ENCODE assay signal across 1 cellular context in the genomic region with DNA sequence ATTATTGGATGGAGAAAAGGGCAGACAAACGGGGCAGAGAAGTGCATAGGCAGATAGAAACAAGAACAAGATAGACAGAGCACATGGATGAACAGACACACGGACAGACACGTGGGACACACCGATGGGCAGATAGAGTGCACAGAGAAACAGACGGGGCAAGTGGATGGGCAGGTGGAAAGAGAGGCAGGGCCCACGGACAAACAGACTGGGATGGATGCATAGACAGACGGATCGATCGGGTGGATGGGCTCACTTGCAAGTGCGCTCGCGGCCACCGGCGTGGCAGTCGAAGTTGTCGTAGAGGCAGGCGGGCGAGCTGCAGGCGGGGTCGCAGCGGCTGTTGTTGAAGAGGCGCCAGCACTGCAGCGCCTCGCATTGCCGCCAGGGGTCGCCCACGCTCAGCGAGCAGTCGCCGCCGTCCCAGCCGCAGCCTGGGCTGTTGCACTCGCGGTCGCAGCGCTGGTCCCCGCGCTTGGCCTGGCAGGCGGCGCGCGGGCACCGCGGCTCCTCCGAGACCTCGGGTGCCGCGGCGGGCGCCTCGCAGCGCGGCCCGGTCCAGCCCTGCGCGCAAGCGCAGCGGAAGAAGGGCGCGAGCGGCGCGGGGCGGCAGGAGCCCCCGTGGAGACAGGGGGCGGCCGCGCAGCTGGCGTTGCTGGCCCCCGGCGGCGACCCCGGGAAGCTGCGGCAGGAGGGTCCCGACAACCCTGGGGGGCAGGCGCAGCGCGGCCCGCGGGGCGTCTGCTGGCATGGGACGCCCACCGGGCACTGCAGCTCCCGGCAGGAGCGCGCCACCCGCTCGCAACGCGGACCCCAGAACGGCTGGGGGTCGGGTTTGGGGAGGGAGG.
TF ChIP-seq lines count a peak whose summit lies in the region.

No MANE protein-coding gene starts in this region.

TF ChIP-seq in K562, 482 proteins besides CTCF, POLR2A, EP300 and RAD21 (continued from another document):
- TF ChIP-seq, protein P1, sequence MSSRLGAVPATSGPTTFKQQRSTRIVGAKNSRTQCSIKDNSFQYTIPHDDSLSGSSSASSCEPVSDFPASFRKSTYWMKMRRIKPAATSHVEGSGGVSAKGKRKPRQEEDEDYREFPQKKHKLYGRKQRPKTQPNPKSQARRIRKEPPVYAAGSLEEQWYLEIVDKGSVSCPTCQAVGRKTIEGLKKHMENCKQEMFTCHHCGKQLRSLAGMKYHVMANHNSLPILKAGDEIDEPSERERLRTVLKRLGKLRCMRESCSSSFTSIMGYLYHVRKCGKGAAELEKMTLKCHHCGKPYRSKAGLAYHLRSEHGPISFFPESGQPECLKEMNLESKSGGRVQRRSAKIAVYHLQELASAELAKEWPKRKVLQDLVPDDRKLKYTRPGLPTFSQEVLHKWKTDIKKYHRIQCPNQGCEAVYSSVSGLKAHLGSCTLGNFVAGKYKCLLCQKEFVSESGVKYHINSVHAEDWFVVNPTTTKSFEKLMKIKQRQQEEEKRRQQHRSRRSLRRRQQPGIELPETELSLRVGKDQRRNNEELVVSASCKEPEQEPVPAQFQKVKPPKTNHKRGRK (tag; IDR thresholded peaks at IDR 0.05) = no peak
- TF ChIP-seq COPS2 (conservative IDR thresholded peaks at IDR 0.05) = no peak
- no peak for TF ChIP-seq ZNF197 (CRISPR knock-in tag; IDR thresholded peaks at IDR 0.05; ENCODE audit: low read depth)
- TF ChIP-seq IRF2 (CRISPR knock-in tag; IDR thresholded peaks at IDR 0.05) = no peak
- TF ChIP-seq RBM34 (IDR thresholded peaks at IDR 0.05; ENCODE audit: borderline replicate concordance, insufficient read depth, low read length) = no peak
- TF ChIP-seq RBM17 (IDR thresholded peaks at IDR 0.05; ENCODE audit: borderline replicate concordance, low read depth, low read length) = no peak
- no peak for TF ChIP-seq FOXA3 (CRISPR knock-in tag; conservative IDR thresholded peaks at IDR 0.05 in 1 of 2, IDR thresholded peaks at IDR 0.05 in 1 of 2)
- no peak for TF ChIP-seq NCOA2 (IDR thresholded peaks at IDR 0.05; ENCODE audit: partially characterized antibody in 2 of 2)
- TF ChIP-seq TCF3 (CRISPR knock-in tag; IDR thresholded peaks at IDR 0.05) = peak; percentile 21; the same call in 1 of the 2 replicates
- TF ChIP-seq GABPB2 (CRISPR knock-in tag; conservative IDR thresholded peaks at IDR 0.05) = no peak
- TF ChIP-seq, protein P2, sequence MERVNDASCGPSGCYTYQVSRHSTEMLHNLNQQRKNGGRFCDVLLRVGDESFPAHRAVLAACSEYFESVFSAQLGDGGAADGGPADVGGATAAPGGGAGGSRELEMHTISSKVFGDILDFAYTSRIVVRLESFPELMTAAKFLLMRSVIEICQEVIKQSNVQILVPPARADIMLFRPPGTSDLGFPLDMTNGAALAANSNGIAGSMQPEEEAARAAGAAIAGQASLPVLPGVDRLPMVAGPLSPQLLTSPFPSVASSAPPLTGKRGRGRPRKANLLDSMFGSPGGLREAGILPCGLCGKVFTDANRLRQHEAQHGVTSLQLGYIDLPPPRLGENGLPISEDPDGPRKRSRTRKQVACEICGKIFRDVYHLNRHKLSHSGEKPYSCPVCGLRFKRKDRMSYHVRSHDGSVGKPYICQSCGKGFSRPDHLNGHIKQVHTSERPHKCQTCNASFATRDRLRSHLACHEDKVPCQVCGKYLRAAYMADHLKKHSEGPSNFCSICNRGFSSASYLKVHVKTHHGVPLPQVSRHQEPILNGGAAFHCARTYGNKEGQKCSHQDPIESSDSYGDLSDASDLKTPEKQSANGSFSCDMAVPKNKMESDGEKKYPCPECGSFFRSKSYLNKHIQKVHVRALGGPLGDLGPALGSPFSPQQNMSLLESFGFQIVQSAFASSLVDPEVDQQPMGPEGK (CRISPR knock-in tag; IDR thresholded peaks at IDR 0.05; ENCODE audit: borderline replicate concordance) = no peak
- TF ChIP-seq ZNF184 (CRISPR knock-in tag; IDR thresholded peaks at IDR 0.05) = no peak
- no peak for TF ChIP-seq ZFP30 (CRISPR knock-in tag; IDR thresholded peaks at IDR 0.05; ENCODE audit: borderline replicate concordance)
